In the genomic region with DNA sequence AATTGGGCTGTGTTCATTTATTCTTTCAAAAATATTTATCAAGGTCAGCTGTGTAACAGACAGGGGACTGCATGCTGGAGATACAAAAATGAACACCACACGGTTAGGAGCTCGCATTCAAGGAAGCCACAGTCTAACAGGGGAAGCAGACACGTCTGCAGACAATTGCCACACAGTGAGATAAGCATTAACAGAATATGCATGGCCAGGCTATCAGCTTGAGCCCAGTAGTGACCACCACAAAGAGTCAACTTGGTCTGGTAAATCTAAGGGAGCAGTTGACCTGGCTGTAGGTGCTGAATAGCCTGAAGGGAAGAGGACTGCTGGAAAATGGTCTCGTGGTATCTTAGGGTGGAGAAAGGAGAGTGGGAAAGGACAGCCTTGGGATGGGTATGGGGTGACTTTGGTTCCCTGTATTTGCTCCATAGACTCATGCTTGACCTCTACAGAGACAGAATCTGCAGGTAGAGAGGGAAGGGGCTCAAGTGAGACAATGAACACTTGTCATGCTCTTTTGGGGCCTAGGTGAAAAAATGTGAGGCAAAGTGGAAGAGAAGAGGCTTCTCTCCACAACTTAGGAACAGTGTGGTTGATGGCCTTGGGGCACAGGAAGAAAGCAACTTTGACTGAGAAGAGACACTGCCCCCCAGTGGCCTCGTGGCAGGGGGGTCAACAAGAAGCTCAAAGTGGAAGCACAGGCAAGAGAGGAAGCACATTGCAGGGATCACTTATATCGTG, we compare ENCODE assay signal across 9 cellular contexts. TPM values are rescaled to one million over a fixed set of nuclear protein-coding genes. Genes with fewer than 3 reads are reported as not detected.
DNase-seq lines count a peak whose midpoint lies in the region; ATAC-seq and TF ChIP-seq lines count a peak whose summit lies in the region.
"Had no signal": no experiment of that assay in that cellular context is flagged by ENCODE, and none has a peak within 500 bp of the region (broad histone marks: within the 10 kb centered on the region; RNA-seq: fewer than 3 reads in every experiment).

No MANE protein-coding gene starts in this region.

- H3K4me1 Mint-ChIP-seq in CD8-positive, alpha-beta T cell (ENCODE audit: low read depth), result peaks cover 3% of the 10 kb centered on the region
- H3K4me1 Mint-ChIP-seq in activated T-helper 17 cell treated with anti-CD3 and anti-CD28 coated beads, Interleukin-2, amount 50 U/mL, for 72 hours, result peaks cover 9% of the 10 kb centered on the region

- H3K9me3 ChIP-seq in CD8-positive, alpha-beta T cell (ENCODE audit: low read length), result no peaks in the 10 kb centered on the region
- H3K9me3 ChIP-seq in MM.1S (replicated peaks; ENCODE audit: insufficient read depth, low read length), result no peaks in the 10 kb centered on the region
- no peaks in the 10 kb centered on the region for H3K9me3 ChIP-seq in RWPE2 (ENCODE audit: severe bottlenecking)
- H3K9me3 ChIP-seq in parathyroid adenoma (ENCODE audit: control insufficient read depth, low read length), result no peaks in the 10 kb centered on the region
- no peaks in the 10 kb centered on the region for H3K9me3 ChIP-seq in upper lobe of right lung

- H3K9me2 ChIP-seq in MM.1S (replicated peaks; ENCODE audit: insufficient read depth, low read length), result no peaks in the 10 kb centered on the region

- ATAC-seq in CD8-positive, alpha-beta T cell, result peak; percentile 80
- ATAC-seq in GM21528 (IDR thresholded peaks at IDR 0.05; ENCODE audit: low FRiP score, unreplicated experiment), result peak; percentile 63
- ATAC-seq in RWPE2 (ENCODE audit: low read depth), result peak; percentile 77
- ATAC-seq in activated T-helper 17 cell treated with anti-CD3 and anti-CD28 coated beads, Interleukin-2, amount 50 U/mL, for 72 hours (replicated peaks), result peak; percentile 80
- ATAC-seq in foreskin keratinocyte, result peak; percentile 61
- peak; percentile 88 for ATAC-seq in upper lobe of right lung

- H3K36me3 Mint-ChIP-seq in CD8-positive, alpha-beta T cell, result no peaks in the 10 kb centered on the region
- H3K36me3 Mint-ChIP-seq in activated T-helper 17 cell treated with anti-CD3 and anti-CD28 coated beads, Interleukin-2, amount 50 U/mL, for 72 hours (ENCODE audit: low read depth), result no peaks in the 10 kb centered on the region
- H3K36me3 Mint-ChIP-seq: IgD-negative memory B cell had no signal

- peak; percentile 62 for TF ChIP-seq CTCF in CD8-positive, alpha-beta T cell (IDR thresholded peaks at IDR 0.05)
- TF ChIP-seq CTCF in MM.1S (IDR thresholded peaks at IDR 0.05; ENCODE audit: low read length) (peak; percentile 94), RWPE2 (IDR thresholded peaks at IDR 0.05; ENCODE audit: poor library complexity, severe bottlenecking) (peak; percentile 64), foreskin keratinocyte (conservative IDR thresholded peaks at IDR 0.05) (peak; percentile 77), parathyroid adenoma (IDR thresholded peaks at IDR 0.05) (peak; percentile 28), upper lobe of right lung (IDR thresholded peaks at IDR 0.05) (peak; percentile 77)

- H3K79me2 ChIP-seq in MM.1S (ENCODE audit: low read length), result no peaks in the 10 kb centered on the region
- H3K79me2 ChIP-seq in parathyroid adenoma, result no peaks in the 10 kb centered on the region

- intact Hi-C loops in CD8-positive, alpha-beta T cell (cut with DNase I, micrococcal nuclease), result no loop called here
- intact Hi-C loops in upper lobe of right lung (cut with DNase I), result loop anchor here (2.0 kb wide), 1 partner anchor 181 kb away; no protein-coding TSS in a partner anchor

- peak overlapping the region; percentile 4; the same call in 1 of the 2 replicates for H2AFZ ChIP-seq in MM.1S (ENCODE audit: low read length)
- H2AFZ ChIP-seq in parathyroid adenoma, result no peak overlapping the region

- no peaks in the 10 kb centered on the region for H3K4me1 ChIP-seq in CD8-positive, alpha-beta T cell (ENCODE audit: insufficient read depth, low read length)
- H3K4me1 ChIP-seq in MM.1S (ENCODE audit: low read length) (no peaks in the 10 kb centered on the region), RWPE2 (ENCODE audit: insufficient read depth, poor library complexity, severe bottlenecking) (no peaks in the 10 kb centered on the region), foreskin keratinocyte (no peaks in the 10 kb centered on the region), parathyroid adenoma (no peaks in the 10 kb centered on the region), upper lobe of right lung (no peaks in the 10 kb centered on the region)

- no peaks in the 10 kb centered on the region for H4K20me1 ChIP-seq in MM.1S (ENCODE audit: insufficient read depth, low read length)

- no peak overlapping the region for H3K4me2 ChIP-seq in MM.1S (ENCODE audit: low read depth, low read length)
- H3K4me2 ChIP-seq in parathyroid adenoma (ENCODE audit: low read length), result no peak overlapping the region

- no peak overlapping the region for H3K4me3 Mint-ChIP-seq in CD8-positive, alpha-beta T cell
- H3K4me3 Mint-ChIP-seq in activated T-helper 17 cell treated with anti-CD3 and anti-CD28 coated beads, Interleukin-2, amount 50 U/mL, for 72 hours, result no peak overlapping the region
- H3K4me3 Mint-ChIP-seq: IgD-negative memory B cell had no signal

- no peak overlapping the region for H3K27ac ChIP-seq in CD8-positive, alpha-beta T cell (ENCODE audit: low read depth, low read length)
- H3K27ac ChIP-seq in MM.1S (ENCODE audit: low read length), result no peak overlapping the region
- H3K27ac ChIP-seq in RWPE2 (ENCODE audit: poor library complexity, severe bottlenecking), result no peak overlapping the region
- no peak overlapping the region for H3K27ac ChIP-seq in foreskin keratinocyte
- no peak overlapping the region for H3K27ac ChIP-seq in parathyroid adenoma
- H3K27ac ChIP-seq in upper lobe of right lung, result no peak overlapping the region

- peaks cover 2% of the 10 kb centered on the region for H3K27me3 Mint-ChIP-seq in CD8-positive, alpha-beta T cell (ENCODE audit: low read depth)
- H3K27me3 Mint-ChIP-seq in activated T-helper 17 cell treated with anti-CD3 and anti-CD28 coated beads, Interleukin-2, amount 50 U/mL, for 72 hours, result peaks cover 2% of the 10 kb centered on the region
- H3K27me3 Mint-ChIP-seq: IgD-negative memory B cell had no signal

- POLR2A ChIA-PET in CD8-positive, alpha-beta T cell (lab: Charles Lee), result interaction anchor here (0.6 to 1.6 kb wide), 2 partner anchors 179 to 1694 kb away, joined by 3 to 4 read pairs; no protein-coding TSS in a partner anchor

- H3K9ac ChIP-seq in MM.1S (ENCODE audit: low read length) (no peak overlapping the region), parathyroid adenoma (no peak overlapping the region)

- CTCF ChIA-PET in CD8-positive, alpha-beta T cell (lab: Charles Lee), result interaction anchor here (0.6 to 15.5 kb wide), 12 partner anchors 8 to 696 kb away, joined by 3 to 581 read pairs (median 4); a partner anchor contains a TSS

- no peaks in the 10 kb centered on the region for H3F3A ChIP-seq in MM.1S (ENCODE audit: insufficient read depth, low read length)

- no peak overlapping the region for H3K27ac Mint-ChIP-seq in CD8-positive, alpha-beta T cell
- H3K27ac Mint-ChIP-seq in activated T-helper 17 cell treated with anti-CD3 and anti-CD28 coated beads, Interleukin-2, amount 50 U/mL, for 72 hours, result no peak overlapping the region
- H3K27ac Mint-ChIP-seq: IgD-negative memory B cell had no signal

- peak; percentile 39 to 77 (median 65) for DNase-seq in CD8-positive, alpha-beta T cell
- DNase-seq in MM.1S, result peak; percentile 77
- DNase-seq in RWPE2 (ENCODE audit: low spot score), result no peak
- DNase-seq in foreskin keratinocyte, result peak in 1 of 2 donors; percentile 43
- peak; percentile 80 for DNase-seq in upper lobe of right lung

- H3K36me3 ChIP-seq in CD8-positive, alpha-beta T cell (ENCODE audit: insufficient read depth, low read length), result no peaks in the 10 kb centered on the region
- H3K36me3 ChIP-seq in MM.1S (replicated peaks; ENCODE audit: insufficient read depth, low read length) (no peaks in the 10 kb centered on the region), RWPE2 (ENCODE audit: low read depth) (no peaks in the 10 kb centered on the region), parathyroid adenoma (ENCODE audit: control insufficient read depth, insufficient read depth, low read length) (no peaks in the 10 kb centered on the region), upper lobe of right lung (no peaks in the 10 kb centered on the region)

- no peaks in the 10 kb centered on the region for H3K27me3 ChIP-seq in CD8-positive, alpha-beta T cell (ENCODE audit: insufficient read depth, low read length)
- H3K27me3 ChIP-seq in MM.1S (replicated peaks; ENCODE audit: insufficient read depth, low read length), result no peaks in the 10 kb centered on the region
- H3K27me3 ChIP-seq in RWPE2 (ENCODE audit: insufficient read depth, poor library complexity, severe bottlenecking), result no peaks in the 10 kb centered on the region
- H3K27me3 ChIP-seq in foreskin keratinocyte, result peaks cover 2% of the 10 kb centered on the region
- H3K27me3 ChIP-seq in parathyroid adenoma (ENCODE audit: control insufficient read depth, insufficient read depth, low read length), result no peaks in the 10 kb centered on the region
- no peaks in the 10 kb centered on the region for H3K27me3 ChIP-seq in upper lobe of right lung

- no peaks in the 10 kb centered on the region for H3K9me3 Mint-ChIP-seq in CD8-positive, alpha-beta T cell
- no peaks in the 10 kb centered on the region for H3K9me3 Mint-ChIP-seq in activated T-helper 17 cell treated with anti-CD3 and anti-CD28 coated beads, Interleukin-2, amount 50 U/mL, for 72 hours
- H3K9me3 Mint-ChIP-seq: IgD-negative memory B cell had no signal

- no peak overlapping the region for H3K4me3 ChIP-seq in CD8-positive, alpha-beta T cell (ENCODE audit: low read depth, low read length)
- H3K4me3 ChIP-seq in MM.1S (ENCODE audit: low read length), result no peak overlapping the region
- H3K4me3 ChIP-seq in RWPE2 (ENCODE audit: severe bottlenecking), result no peak overlapping the region
- H3K4me3 ChIP-seq in parathyroid adenoma (ENCODE audit: low read depth, low read length), result no peak overlapping the region
- no peak overlapping the region for H3K4me3 ChIP-seq in upper lobe of right lung

RNA-seq across cellular contexts. Expression of a gene that starts 7.6 kb away (rescaled TPM):
- 1 to 10 TPM; 1.3 to 2.1 TPM for total RNA-seq in CD8-positive, alpha-beta T cell
- total RNA-seq in activated T-helper 17 cell treated with anti-CD3 and anti-CD28 coated beads, Interleukin-2, amount 50 U/mL, for 72 hours, result 1 to 10 TPM in 1 of 2 donors, under 1 TPM in 1; 0.90 to 1.4 TPM
- 3.2 TPM in 2 replicates for total RNA-seq in foreskin keratinocyte
- 3.0 and 3.5 TPM in 2 replicates for polyA plus RNA-seq in foreskin keratinocyte
- total RNA-seq in upper lobe of right lung, result 44.5 TPM

RNA-seq across cellular contexts. Expression of a gene that starts 57.1 kb away (rescaled TPM):
- total RNA-seq in CD8-positive, alpha-beta T cell, result 100 to 1,000 TPM; 374 to 382 TPM
- total RNA-seq in activated T-helper 17 cell treated with anti-CD3 and anti-CD28 coated beads, Interleukin-2, amount 50 U/mL, for 72 hours, result 100 to 1,000 TPM; 136 to 273 TPM
- total RNA-seq in foreskin keratinocyte (172 and 196 TPM in 2 replicates), upper lobe of right lung (126 TPM)
- polyA plus RNA-seq in foreskin keratinocyte, result 113 and 136 TPM in 2 replicates

Comparison
In these comparisons a context has a peak if more than half of its experiments do, and no peak if none do; other contexts are left out.
1. CTCF ChIP-seq: peak in every context shown above with its lines; median percentile 94 in MM.1S; 77 in foreskin keratinocyte; 77 in upper lobe of right lung; 64 in RWPE2; 62 in CD8-positive, alpha-beta T cell; 28 in parathyroid adenoma.
2. RNA of a gene that starts 7.6 kb away (total RNA-seq): 44.5 TPM in upper lobe of right lung (single experiment); 3.2 TPM in foreskin keratinocyte, 1.3 to 2.1 TPM in CD8-positive, alpha-beta T cell and 0.90 to 1.4 TPM in activated T-helper 17 cell treated with anti-CD3 and anti-CD28 coated beads, Interleukin-2, amount 50 U/mL, for 72 hours; every median in the first group is over 10 times any median in the second.
3. Peak in every context shown above with its lines, with median percentiles within 50 percentile points of each other: ATAC-seq.